ENCODE assay signal across 13 cellular contexts in genomic region chr17:72373910-72374741, GRCh38.
DNase-seq lines count a peak whose midpoint lies in the region; ATAC-seq lines count a peak whose summit lies in the region.
"Had no signal": no experiment of that assay in that cellular context is flagged by ENCODE, and none has a peak within 500 bp of the region (broad histone marks: within the 10 kb centered on the region; RNA-seq: fewer than 3 reads in every experiment).

No MANE protein-coding gene starts in this region.

- DNase-seq in D341Med (ENCODE audit: low spot score) (peak; percentile 91), NCI-H1092 treated with DMSO at 0.1 percent for 48 hours (lab: John Stamatoyannopoulos, UW) (peak; percentile 50), brain pericyte (ENCODE audit: low read depth, low spot score) (peak; percentile 57), mesenteric fat pad (ENCODE audit: low spot score) (peak; percentile 86), occipital lobe (lab: John Stamatoyannopoulos, UW) (no peak)
- DNase-seq in activated CD4-positive, alpha-beta T cell treated with anti-CD3 and anti-CD28 coated beads, Interleukin-2, amount 50 U/mL, for 1 hour = no peak
- DNase-seq: activated CD8-positive, alpha-beta memory T cell treated with anti-CD3 and anti-CD28 coated beads, Interleukin-2, amount 10 ng/mL, durations not matched to agents 7 days and 5 days; NCI-H2171; RPMI8226; stimulated activated CD4-positive, alpha-beta T cell treated with anti-CD3 and anti-CD28 coated beads, Interleukin-2, amount 100 ng/mL, for 48 hours; stimulated activated naive CD8-positive, alpha-beta T cell treated with anti-CD3 and anti-CD28 coated beads, Interleukin-15, Interleukin-2, amounts not matched to agents 100 U/mL and 50 U/mL, for 24 hours had no signal

- ATAC-seq in GM21786 (IDR thresholded peaks at IDR 0.05; ENCODE audit: unreplicated experiment) = no peak
- no peak for ATAC-seq in GM21367 (IDR thresholded peaks at IDR 0.05; ENCODE audit: unreplicated experiment)
- ATAC-seq: activated CD8-positive, alpha-beta memory T cell treated with anti-CD3 and anti-CD28 coated beads, Interleukin-2, amount 10 ng/mL, durations not matched to agents 7 days and 5 days; stimulated activated naive CD8-positive, alpha-beta T cell treated with anti-CD3 and anti-CD28 coated beads, Interleukin-15, Interleukin-2, amounts not matched to agents 100 U/mL and 50 U/mL, for 24 hours had no signal

Comparison
In these comparisons a context has a peak if more than half of its experiments do, and no peak if none do; other contexts are left out.
1. DNase-seq: peak in D341Med (single experiment), NCI-H1092 treated with DMSO at 0.1 percent for 48 hours (single experiment), brain pericyte (single experiment) and mesenteric fat pad (single experiment); none in activated CD4-positive, alpha-beta T cell treated with anti-CD3 and anti-CD28 coated beads, Interleukin-2, amount 50 U/mL, for 1 hour (single experiment) and occipital lobe (single experiment).